Comparison of ENCODE assay signal across 9 cellular contexts in the genomic region with DNA sequence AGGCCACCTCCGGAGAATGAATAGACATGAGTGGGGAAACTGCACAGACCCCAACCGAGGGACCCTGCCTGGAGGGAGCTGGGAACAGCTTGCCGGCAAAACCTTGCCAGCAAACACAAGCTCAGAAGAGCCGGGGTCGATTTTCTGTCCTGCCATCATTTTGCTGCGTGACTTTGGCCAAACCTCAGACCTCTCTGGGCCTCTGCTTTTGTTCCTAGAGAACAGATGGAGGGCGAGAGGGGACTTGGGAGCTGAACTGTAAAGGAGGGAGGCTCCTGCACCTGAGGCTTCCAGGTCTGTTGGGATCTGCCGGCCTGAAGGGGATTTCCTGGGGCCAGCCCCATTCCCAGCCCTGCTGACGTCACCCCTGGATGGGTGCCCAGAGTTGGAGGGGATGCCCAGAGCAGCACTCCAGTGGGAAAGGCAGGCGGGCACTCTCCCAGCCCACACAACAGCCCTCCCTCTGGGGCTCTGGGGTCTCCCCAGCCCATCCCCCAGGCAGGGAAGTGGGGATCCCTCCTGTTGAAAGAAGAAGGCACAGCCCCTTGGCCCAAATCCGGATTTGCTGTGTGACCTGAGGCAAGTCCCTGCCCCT. TPM values are rescaled to one million over a fixed set of nuclear protein-coding genes. Genes with fewer than 3 reads are reported as not detected.
DNase-seq lines count a peak whose midpoint lies in the region; ATAC-seq and TF ChIP-seq lines count a peak whose summit lies in the region.
"Had no signal": no experiment of that assay in that cellular context is flagged by ENCODE, and none has a peak within 500 bp of the region (broad histone marks: within the 10 kb centered on the region; RNA-seq: fewer than 3 reads in every experiment).

No MANE protein-coding gene starts in this region.

- peak; percentile 83 for DNase-seq in AG08395 (ENCODE audit: low spot score)
- DNase-seq in NCI-H1694 treated with DMSO at 0.1 percent for 48 hours (lab: John Stamatoyannopoulos, UW): peak; percentile 54
- peak; percentile 79 for DNase-seq in choroid plexus epithelial cell (ENCODE audit: low read depth)
- DNase-seq in mesothelial cell of epicardium (ENCODE audit: low spot score in 2 of 2, unreplicated experiment in 2 of 2): peak; percentile 85 to 95
- DNase-seq in GM10266 (ENCODE audit: extremely low spot score): no peak
- no peak for DNase-seq in RPMI8226
- DNase-seq in OCI-M1 (lab: John Stamatoyannopoulos, UW): no peak

- H3K27ac Mint-ChIP-seq in mesothelial cell of epicardium: peak overlapping the region; percentile 98

- H3K27me3 Mint-ChIP-seq in mesothelial cell of epicardium (ENCODE audit: low read depth): no peaks in the 10 kb centered on the region

- peaks cover 67% of the 10 kb centered on the region for H3K4me1 Mint-ChIP-seq in mesothelial cell of epicardium

- no peak for TF ChIP-seq CTCF in choroid plexus epithelial cell (conservative IDR thresholded peaks at IDR 0.05; ENCODE audit: low read depth, low read length)
- TF ChIP-seq CTCF in mesothelial cell of epicardium (IDR thresholded peaks at IDR 0.05; ENCODE audit: unreplicated experiment): no peak
- TF ChIP-seq CTCF in GM10266 (IDR thresholded peaks at IDR 0.05; ENCODE audit: control insufficient read depth, insufficient read depth, low read depth, missing control alignments): no peak

- no peak overlapping the region for H3K4me3 ChIP-seq in choroid plexus epithelial cell (ENCODE audit: low read depth, low read length)
- H3K4me3 ChIP-seq: dorsolateral prefrontal cortex had no signal

- H3K9me3 Mint-ChIP-seq in mesothelial cell of epicardium: no peaks in the 10 kb centered on the region

- peak overlapping the region; percentile 28 for H3K4me3 Mint-ChIP-seq in mesothelial cell of epicardium

- H3K36me3 Mint-ChIP-seq in mesothelial cell of epicardium: no peaks in the 10 kb centered on the region

- no peak for ATAC-seq in GM21825 (IDR thresholded peaks at IDR 0.05; ENCODE audit: unreplicated experiment)

RNA-seq across cellular contexts. Expression of gene SYNPO, which starts 40.4 kb away (rescaled TPM):
- total RNA-seq in mesothelial cell of epicardium: 84.4 to 86.6 TPM (median 85.3 TPM) in 3 replicates

Comparison
In these comparisons a context has a peak if more than half of its experiments do, and no peak if none do; other contexts are left out.
1. DNase-seq: peak in AG08395 (single experiment), NCI-H1694 treated with DMSO at 0.1 percent for 48 hours (single experiment), choroid plexus epithelial cell (single experiment) and mesothelial cell of epicardium (2 of 2); none in GM10266 (single experiment), RPMI8226 (single experiment) and OCI-M1 (single experiment).